ENCODE assay signal across 8 cellular contexts in the genomic region with DNA sequence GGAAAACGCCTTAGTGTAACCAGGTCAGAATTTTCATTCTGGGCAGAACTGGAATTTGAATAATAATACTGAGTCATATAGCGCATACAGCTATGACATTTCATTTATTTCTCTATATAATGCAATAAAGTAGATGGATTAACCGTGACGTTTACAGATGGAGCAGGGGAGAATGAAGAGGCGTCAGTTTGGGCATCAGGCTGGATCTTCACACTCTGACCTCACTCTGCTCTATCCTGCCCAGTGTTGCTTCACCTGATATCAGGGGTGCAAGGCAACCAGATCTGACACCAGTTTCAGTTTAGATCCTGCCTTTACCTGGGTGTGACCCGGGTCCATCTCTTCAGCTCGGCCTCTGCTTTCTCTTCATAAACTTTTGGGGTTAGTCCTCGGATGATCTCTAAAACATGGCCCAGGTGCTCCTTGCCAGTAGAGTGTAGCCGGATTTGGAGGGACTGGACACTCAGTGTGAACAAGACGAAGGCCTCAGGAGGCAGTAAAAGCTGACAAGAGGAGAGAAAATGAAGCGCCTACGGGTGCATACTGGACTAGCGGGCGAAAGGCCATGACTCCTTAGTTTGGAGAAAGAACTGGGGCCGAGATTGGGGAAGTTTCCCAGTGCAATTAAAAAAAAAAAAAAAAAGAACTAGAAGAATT. TPM values are rescaled to one million over a fixed set of nuclear protein-coding genes. Genes with fewer than 3 reads are reported as not detected.
DNase-seq lines count a peak whose midpoint lies in the region; ATAC-seq and TF ChIP-seq lines count a peak whose summit lies in the region.

No MANE protein-coding gene starts in this region.

- H3K4ac ChIP-seq in mesenchymal stem cell (ENCODE audit: low read depth in 1 of 2, low read length in 2 of 2): peak overlapping the region; percentile 10 to 22

- DNase-seq in breast epithelium (ENCODE audit: low spot score in 2 of 2) (no peak), mesenchymal stem cell (no peak), aorta (no peak), midbrain (lab: John Stamatoyannopoulos, UW) (no peak), KBM-7 (no peak), occipital lobe (lab: John Stamatoyannopoulos, UW) (no peak)

- H2BK5ac ChIP-seq in mesenchymal stem cell (ENCODE audit: low read depth, low read length, poor library complexity, severe bottlenecking): peak overlapping the region; percentile 100

- H3K36me3 ChIP-seq in HUES64 (ENCODE audit: insufficient read depth, low read length) (peaks cover 24% of the 10 kb centered on the region), breast epithelium (no peaks in the 10 kb centered on the region), mesenchymal stem cell (ENCODE audit: control insufficient read depth in 1 of 2, insufficient read depth in 2 of 2, low read depth in 1 of 2, low read length in 2 of 2) (peaks cover 19 to 26% of the 10 kb centered on the region in 2 experiments), aorta (ENCODE audit: control insufficient read depth in 1 of 2, insufficient read depth in 2 of 2, low read length in 1 of 2) (peaks cover 0 to 1% of the 10 kb centered on the region in 2 donors)

- H3K23ac ChIP-seq in mesenchymal stem cell (ENCODE audit: low read length in 2 of 2): peak overlapping the region in 1 of 2 experiments; percentile 53

- peaks cover 24% of the 10 kb centered on the region for H3K4me1 ChIP-seq in HUES64 (ENCODE audit: insufficient read depth, low read length)
- peaks cover 8 to 9% of the 10 kb centered on the region in 2 donors for H3K4me1 ChIP-seq in breast epithelium
- H3K4me1 ChIP-seq in mesenchymal stem cell (ENCODE audit: control insufficient read depth, insufficient read depth, low read depth, low read length): peaks cover 29% of the 10 kb centered on the region
- peaks cover 0 to 2% of the 10 kb centered on the region in 2 donors for H3K4me1 ChIP-seq in aorta (ENCODE audit: control insufficient read depth in 1 of 2, insufficient read depth in 2 of 2, low read length in 2 of 2)

- H2BK15ac ChIP-seq in mesenchymal stem cell (ENCODE audit: low read depth, poor library complexity, severe bottlenecking): no peak overlapping the region

- in situ Hi-C loops in KBM-7 (cut with MboI; ENCODE audit: low pct_unique_long_range_greater_than_20kb, low sequenced_read_pairs): no loop called here

- H3K4me2 ChIP-seq in mesenchymal stem cell (ENCODE audit: low read length, poor library complexity, severe bottlenecking): peak overlapping the region; percentile 81

- H2BK12ac ChIP-seq in mesenchymal stem cell (ENCODE audit: low read length in 2 of 2): peak overlapping the region in 1 of 2 experiments; percentile 23

- no peak for TF ChIP-seq POLR2A in breast epithelium (IDR thresholded peaks at IDR 0.05)

- H2BK120ac ChIP-seq in mesenchymal stem cell (ENCODE audit: low read depth, low read length): no peak overlapping the region

- H3K79me1 ChIP-seq in mesenchymal stem cell (replicated peaks; ENCODE audit: low read length, poor library complexity, severe bottlenecking): peaks cover 5% of the 10 kb centered on the region

- peak overlapping the region; percentile 5 for H2AK5ac ChIP-seq in mesenchymal stem cell (ENCODE audit: low read length, severe bottlenecking)

- ATAC-seq in GM19035 (IDR thresholded peaks at IDR 0.05; ENCODE audit: unreplicated experiment): peak; percentile 2
- peak; percentile 0 for ATAC-seq in aorta (ENCODE audit: low FRiP score)

- no peaks in the 10 kb centered on the region for H3K27me3 ChIP-seq in HUES64 (ENCODE audit: insufficient read depth, low read length)
- H3K27me3 ChIP-seq in breast epithelium: no peaks in the 10 kb centered on the region
- no peaks in the 10 kb centered on the region for H3K27me3 ChIP-seq in mesenchymal stem cell (ENCODE audit: control insufficient read depth in 1 of 2, insufficient read depth in 1 of 2, low read length in 2 of 2)
- no peaks in the 10 kb centered on the region for H3K27me3 ChIP-seq in aorta (ENCODE audit: control insufficient read depth in 1 of 2, insufficient read depth in 2 of 2, low read length in 1 of 2)

- intact Hi-C loops in breast epithelium (cut with DNase I; ENCODE audit: low total_unique reads): loop anchor here (5.0 kb wide), 1 partner anchor 108 kb away; no protein-coding TSS in a partner anchor
- intact Hi-C loops in aorta (cut with DNase I): loop anchor here (2.0 to 5.0 kb wide), 2 partner anchors 15 to 33 kb away; no protein-coding TSS in a partner anchor

- no peak overlapping the region for H2AFZ ChIP-seq in mesenchymal stem cell (ENCODE audit: low read depth, low read length)

- H3K27ac ChIP-seq in HUES64 (ENCODE audit: low read depth, low read length) (no peak overlapping the region), breast epithelium (peak overlapping the region; percentile 98 to 100), mesenchymal stem cell (ENCODE audit: low read length, poor library complexity, severe bottlenecking) (peak overlapping the region; percentile 99), aorta (ENCODE audit: low read depth in 1 of 2, low read length in 2 of 2) (peak overlapping the region; percentile 31 to 95)

- no peak overlapping the region for H3K14ac ChIP-seq in mesenchymal stem cell (ENCODE audit: low read length in 2 of 2)

- H3K9ac ChIP-seq in HUES64 (ENCODE audit: low read depth, low read length) (peak overlapping the region; percentile 96; the same call in 1 of the 2 replicates), mesenchymal stem cell (ENCODE audit: low read length) (peak overlapping the region; percentile 98)

- WGBS in HUES64: 39% methylated on average over 14 of the region's 15 CpGs
- 34% methylated on average over 13 of the region's 15 CpGs for WGBS in mesenchymal stem cell
- WGBS in aorta, 2 donors: 4 to 5% methylated on average over 15 of the region's 15 CpGs

- H4K91ac ChIP-seq in mesenchymal stem cell (ENCODE audit: low read length): no peak overlapping the region

- peak overlapping the region; percentile 35 for H4K8ac ChIP-seq in mesenchymal stem cell (ENCODE audit: low read length)

- H3K18ac ChIP-seq in mesenchymal stem cell (ENCODE audit: low read depth in 1 of 2, low read length in 2 of 2): peak overlapping the region; percentile 6 to 44

- H3K4me3 ChIP-seq in HUES64 (ENCODE audit: low read length) (peak overlapping the region; percentile 95), breast epithelium (peak overlapping the region; percentile 87 to 95 (median 94)), mesenchymal stem cell (ENCODE audit: insufficient read depth in 1 of 2, low read depth in 1 of 2, low read length in 2 of 2) (peak overlapping the region; percentile 30 to 90), aorta (ENCODE audit: low read length in 2 of 2) (peak overlapping the region; percentile 50 to 95)

- no peak for TF ChIP-seq CTCF in breast epithelium (IDR thresholded peaks at IDR 0.05)

- H3K9me3 ChIP-seq in HUES64 (ENCODE audit: insufficient read depth, low read depth, low read length) (no peaks in the 10 kb centered on the region), breast epithelium (no peaks in the 10 kb centered on the region), mesenchymal stem cell (ENCODE audit: control insufficient read depth, low read length) (no peaks in the 10 kb centered on the region), aorta (ENCODE audit: control insufficient read depth, low read length) (no peaks in the 10 kb centered on the region)

RNA-seq across cellular contexts. Expression of a gene that starts 1.4 kb away (rescaled TPM):
- polyA plus RNA-seq in HUES64 (2013, experiment 1 of 2): 154 TPM
- 147 TPM for polyA plus RNA-seq in HUES64 (2013, experiment 2 of 2)
- total RNA-seq in breast epithelium: 10 to 100 TPM; 60.2 to 61.0 (median 60.4) TPM
- 317 TPM for polyA plus RNA-seq in mesenchymal stem cell (2013, experiment 1 of 2)
- 305 TPM for polyA plus RNA-seq in mesenchymal stem cell (2013, experiment 2 of 2)
- 100 to 1,000 TPM; 307 to 499 TPM for total RNA-seq in aorta
- 100 to 1,000 TPM; 131 to 305 TPM for polyA plus RNA-seq in aorta
- total RNA-seq in occipital lobe: 9.4 TPM

RNA-seq across cellular contexts. Expression of a gene that starts 17.2 kb away (rescaled TPM):
- polyA plus RNA-seq in HUES64 (2013, experiment 1 of 2): 14.9 TPM
- polyA plus RNA-seq in HUES64 (2013, experiment 2 of 2): 16.0 TPM
- total RNA-seq in breast epithelium (1 to 10 TPM in 1 of 3 donors, under 1 TPM in 2; 0.48 to 2.3 (median 0.73) TPM), aorta (1 to 10 TPM; 2.8 to 3.8 TPM), occipital lobe (91.1 TPM)
- 0.28 TPM for polyA plus RNA-seq in mesenchymal stem cell (2013, experiment 1 of 2)
- 0.30 TPM for polyA plus RNA-seq in mesenchymal stem cell (2013, experiment 2 of 2)
- polyA plus RNA-seq in aorta: 1 to 10 TPM in 1 of 2 donors, under 1 TPM in 1; 0.41 to 1.0 TPM

RNA-seq across cellular contexts. Expression of a gene that starts 28.9 kb away (rescaled TPM):
- 68.9 TPM for polyA plus RNA-seq in HUES64 (2013, experiment 1 of 2)
- polyA plus RNA-seq in HUES64 (2013, experiment 2 of 2): 65.9 TPM
- total RNA-seq in breast epithelium: 10 to 100 TPM in 2 of 3 donors, not detected in 1; 11.8 to 15.4 TPM
- 0.10 TPM for polyA plus RNA-seq in mesenchymal stem cell (2013, experiment 1 of 2)
- 0.03 TPM for polyA plus RNA-seq in mesenchymal stem cell (2013, experiment 2 of 2)
- total RNA-seq in aorta: under 1 TPM; 0.21 to 0.45 TPM
- 1 to 10 TPM in 1 of 2 donors, under 1 TPM in 1; 0.20 to 1.9 TPM for polyA plus RNA-seq in aorta
- total RNA-seq in occipital lobe: not detected

Comparison
In these comparisons a context has a peak if more than half of its experiments do, and no peak if none do; other contexts are left out.
1. RNA of a gene that starts 1.4 kb away (total RNA-seq): 307 to 499 TPM in aorta; 60.2 to 61.0 TPM in breast epithelium and 9.4 TPM in occipital lobe (single experiment); every median in the first group is over 4 times any median in the second.
2. RNA of a gene that starts 17.2 kb away (total RNA-seq): 91.1 TPM in occipital lobe (single experiment); 2.8 to 3.8 TPM in aorta and 0.48 to 2.3 TPM in breast epithelium; every median in the first group is over 10 times any median in the second.
3. Peak in every context shown above with its lines, with median percentiles within 50 percentile points of each other: H3K4me3 ChIP-seq.